8 cellular contexts compared by ENCODE assay signal in the genomic region with DNA sequence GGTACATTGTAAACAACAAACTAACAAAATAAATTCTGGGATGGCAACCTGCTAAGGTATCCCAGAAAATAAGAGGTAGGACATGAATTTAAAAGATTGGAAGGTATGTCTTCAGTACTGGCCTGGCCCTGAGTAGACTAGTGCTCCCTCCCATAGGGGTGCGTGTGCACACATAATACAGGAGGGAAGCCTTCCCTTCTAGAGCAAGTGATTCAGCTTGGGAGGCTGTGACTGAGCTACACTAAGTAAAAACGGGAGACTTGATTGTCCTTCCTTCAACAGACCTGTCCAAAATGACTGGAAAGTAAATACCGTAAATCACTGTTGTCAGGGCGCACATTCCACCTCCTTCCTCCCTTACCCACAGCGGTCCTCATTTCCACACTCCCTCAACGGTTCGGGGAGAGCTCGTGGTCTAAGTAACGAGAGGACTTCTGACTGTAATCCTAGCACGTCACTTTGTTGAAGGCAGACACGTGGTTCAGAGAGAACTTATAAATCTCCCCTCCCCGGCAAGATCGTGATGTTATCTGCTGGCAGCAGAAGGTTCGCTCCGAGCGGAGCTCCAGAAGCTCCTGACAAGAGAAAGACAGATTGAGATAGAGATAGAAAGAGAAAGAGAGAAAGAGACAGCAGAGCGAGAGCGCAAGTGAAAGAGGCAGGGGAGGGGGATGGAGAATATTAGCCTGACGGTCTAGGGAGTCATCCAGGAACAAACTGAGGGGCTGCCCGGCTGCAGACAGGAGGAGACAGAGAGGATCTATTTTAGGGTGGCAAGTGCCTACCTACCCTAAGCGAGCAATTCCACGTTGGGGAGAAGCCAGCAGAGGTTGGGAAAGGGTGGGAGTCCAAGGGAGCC. TPM values are rescaled to one million over a fixed set of nuclear protein-coding genes. Genes with fewer than 3 reads are reported as not detected.
DNase-seq lines count a peak whose midpoint lies in the region; ATAC-seq and TF ChIP-seq lines count a peak whose summit lies in the region.

A gene (plus strand): TSS at position 523 of the 859 bp plus-strand sequence. CDS start 1,366 bp downstream, outside the sequence.

- peak; percentile 38 to 42 for ATAC-seq in activated CD4-positive, CD25-positive, alpha-beta regulatory T cell treated with anti-CD3 and anti-CD28 coated beads, Interleukin-2, amount 50 U/mL, for 24 hours
- ATAC-seq in activated CD8-positive, alpha-beta T cell treated with anti-CD3 and anti-CD28 coated beads for 36 hours, result peak; percentile 63
- ATAC-seq in naive B cell (ENCODE audit: low read depth in 2 of 2), result peak; percentile 50 to 51

- H3K27me3 Mint-ChIP-seq in activated CD8-positive, alpha-beta T cell treated with anti-CD3 and anti-CD28 coated beads for 36 hours, result peaks cover 41% of the 10 kb centered on the region
- H3K27me3 Mint-ChIP-seq in naive B cell, result no peaks in the 10 kb centered on the region

- H3K36me3 ChIP-seq in HAP-1 (replicated peaks), result no peaks in the 10 kb centered on the region

- POLR2A ChIA-PET in activated CD8-positive, alpha-beta T cell treated with anti-CD3 and anti-CD28 coated beads for 36 hours (lab: Charles Lee), result interaction anchor here (1.1 to 1.3 kb wide), 2 partner anchors 10 to 53 kb away, joined by 3 read pairs; no protein-coding TSS in a partner anchor

- H3K4me3 ChIP-seq in HAP-1 (peak within 1 kb of the TSS; percentile 46), fibroblast of the aortic adventitia (ENCODE audit: low read depth, low read length) (peak within 1 kb of the TSS; percentile 82)

- TF ChIP-seq CTCF in activated CD8-positive, alpha-beta T cell treated with anti-CD3 and anti-CD28 coated beads for 36 hours (IDR thresholded peaks at IDR 0.05), result no peak
- peak; percentile 42 for TF ChIP-seq CTCF in fibroblast of the aortic adventitia (IDR thresholded peaks at IDR 0.05; ENCODE audit: insufficient read depth, low read length)

- no peaks in the 10 kb centered on the region for H3K9me3 Mint-ChIP-seq in activated CD8-positive, alpha-beta T cell treated with anti-CD3 and anti-CD28 coated beads for 36 hours
- H3K9me3 Mint-ChIP-seq in naive B cell, result no peaks in the 10 kb centered on the region

- no peak for DNase-seq in activated CD4-positive, CD25-positive, alpha-beta regulatory T cell (lab: John Stamatoyannopoulos, UW)
- DNase-seq in HAP-1 (ENCODE audit: low spot score in 2 of 2) (peak; percentile 48 to 54), M059J (ENCODE audit: low read depth) (peak; percentile 98), fibroblast of the aortic adventitia (ENCODE audit: low read depth) (peak; percentile 92), naive B cell (peak; percentile 41), T1000 (lab: John Stamatoyannopoulos, UW) (no peak)
- DNase-seq in activated CD8-positive, alpha-beta T cell treated with anti-CD3 and anti-CD28 coated beads for 36 hours, result peak; percentile 37

- CTCF ChIA-PET in activated CD8-positive, alpha-beta T cell treated with anti-CD3 and anti-CD28 coated beads for 36 hours (lab: Charles Lee), result interaction anchor here (1.2 to 1.4 kb wide), 2 partner anchors 16 to 19 kb away, joined by 3 to 6 read pairs; no protein-coding TSS in a partner anchor

- in situ Hi-C loops in HAP-1 (cut with MboI; ENCODE audit: low sequenced_read_pairs), result loop anchor here (10.0 to 25.0 kb wide), 4 partner anchors 717 to 1467 kb away; no protein-coding TSS in a partner anchor

- H3K4me1 ChIP-seq in HAP-1, result peaks cover 25% of the 10 kb centered on the region

- peaks cover 7% of the 10 kb centered on the region for H3K36me3 Mint-ChIP-seq in activated CD8-positive, alpha-beta T cell treated with anti-CD3 and anti-CD28 coated beads for 36 hours (ENCODE audit: low read depth)
- H3K36me3 Mint-ChIP-seq in naive B cell, result no peaks in the 10 kb centered on the region

- no peaks in the 10 kb centered on the region for H3K27me3 ChIP-seq in HAP-1 (ENCODE audit: low read depth)

- intact Hi-C loops in activated CD8-positive, alpha-beta T cell treated with anti-CD3 and anti-CD28 coated beads for 36 hours (cut with micrococcal nuclease), result no loop called here

- no peak within 1 kb of the TSS for H3K4me3 Mint-ChIP-seq in activated CD8-positive, alpha-beta T cell treated with anti-CD3 and anti-CD28 coated beads for 36 hours
- no peak within 1 kb of the TSS for H3K4me3 Mint-ChIP-seq in naive B cell

- H3K9me3 ChIP-seq in HAP-1, result no peaks in the 10 kb centered on the region

- peaks cover 17% of the 10 kb centered on the region for H3K4me1 Mint-ChIP-seq in activated CD8-positive, alpha-beta T cell treated with anti-CD3 and anti-CD28 coated beads for 36 hours (ENCODE audit: low read depth)
- peaks cover 29 to 40% (median 32%) of the 10 kb centered on the region in 3 donors for H3K4me1 Mint-ChIP-seq in naive B cell

- no peak within 1 kb of the TSS for H3K27ac Mint-ChIP-seq in activated CD8-positive, alpha-beta T cell treated with anti-CD3 and anti-CD28 coated beads for 36 hours
- H3K27ac Mint-ChIP-seq in naive B cell, result peak within 1 kb of the TSS in 3 of 6 donors; percentile 65 to 98 (median 97)

RNA-seq across cellular contexts. Expression of the gene that starts here (rescaled TPM):
- 50.4 and 74.2 TPM in 2 replicates for total RNA-seq in M059J (2014; rRNA removed; shearing (Covaris generic))
- not detected for total RNA-seq in activated CD8-positive, alpha-beta T cell treated with anti-CD3 and anti-CD28 coated beads for 36 hours
- total RNA-seq in fibroblast of the aortic adventitia (ENCODE audit: low replicate concordance), result 0.82 and 13.5 TPM in 2 replicates
- polyA plus RNA-seq in naive B cell (ENCODE audit: low read depth in 6 of 6), result 1 to 10 TPM in 1 of 6 donors, under 1 TPM in 4, not detected in 1; 0.23 to 1.1 (median 0.43) TPM

Comparison
In these comparisons a context has a peak if more than half of its experiments do, and no peak if none do; other contexts are left out.
1. Peak in DNase-seq and ATAC-seq in activated CD8-positive, alpha-beta T cell treated with anti-CD3 and anti-CD28 coated beads for 36 hours; RNA of the gene not detected or under 1 TPM.
2. DNase-seq: peak in HAP-1 (2 of 2), M059J (single experiment), fibroblast of the aortic adventitia (single experiment) and naive B cell (single experiment); none in activated CD4-positive, CD25-positive, alpha-beta regulatory T cell (0 of 4) and T1000 (single experiment).
3. Peak in every context shown above with its lines, with median percentiles within 50 percentile points of each other: ATAC-seq.